Comparison of ENCODE assay signal across 19 cellular contexts in the genomic region with DNA sequence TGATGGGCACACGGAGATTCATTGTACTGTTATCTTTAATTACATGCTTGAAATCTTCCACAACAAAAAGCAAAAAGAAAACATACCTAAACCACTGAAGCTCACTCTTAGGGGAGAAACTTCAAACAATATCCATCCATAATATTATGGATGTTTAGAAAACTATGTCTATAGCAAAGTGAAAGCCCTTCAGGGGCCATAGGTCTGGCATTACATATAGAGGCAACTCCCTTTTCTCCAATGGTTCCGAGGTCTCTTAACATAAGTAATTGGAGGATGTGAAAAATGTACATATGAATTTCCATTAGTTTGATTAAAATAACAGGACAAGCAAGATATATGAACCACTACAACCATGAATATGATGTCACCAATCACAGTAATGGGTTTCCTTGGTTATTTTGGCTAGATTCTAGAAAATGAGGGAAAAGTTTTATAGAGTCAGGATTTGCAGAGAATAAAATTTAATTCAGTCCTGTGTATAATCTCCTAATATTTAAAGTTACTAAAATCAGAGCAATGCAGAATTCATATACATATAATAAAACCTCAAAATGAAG.
"Had no signal": no experiment of that assay in that cellular context is flagged by ENCODE, and none has a peak within 500 bp of the region (broad histone marks: within the 10 kb centered on the region; RNA-seq: fewer than 3 reads in every experiment).

No MANE protein-coding gene starts in this region.

- H3K9me3 ChIP-seq: body of pancreas, pancreas, tibial nerve, vagina had no signal

- H3K4me3 ChIP-seq: body of pancreas, neural progenitor cell, pancreas, smooth muscle cell, tibial nerve, vagina had no signal

- H3K27me3 ChIP-seq: body of pancreas, neural progenitor cell, pancreas, tibial nerve, vagina had no signal

- H3K27ac ChIP-seq: neural progenitor cell, vagina had no signal

- H2AFZ ChIP-seq: neural progenitor cell had no signal

- DNase-seq: activated CD4-positive, alpha-beta memory T cell treated with anti-CD3 and anti-CD28 coated beads, Interleukin-2, amount 10 ng/mL, durations not matched to agents 7 days and 5 days; activated CD4-positive, alpha-beta T cell treated with anti-CD3 and anti-CD28 coated beads for 48 hours; activated CD4-positive, CD25-positive, alpha-beta regulatory T cell; activated CD8-positive, alpha-beta memory T cell treated with anti-CD3 and anti-CD28 coated beads, Interleukin-2, amount 10 ng/mL, durations not matched to agents 7 days and 5 days; activated naive CD4-positive, alpha-beta T cell; activated naive CD8-positive, alpha-beta T cell treated with anti-CD3 and anti-CD28 coated beads for 36 hours; amygdala; body of pancreas; effector memory CD8-positive, alpha-beta T cell; naive thymus-derived CD4-positive, alpha-beta T cell; pancreas; stimulated activated naive CD4-positive, alpha-beta T cell treated with Interleukin-2 at 50 U/mL for 16 hours; T-helper 9 cell had no signal

- H3K4me2 ChIP-seq: neural progenitor cell, smooth muscle cell had no signal

- H3K4me1 ChIP-seq: neural progenitor cell had no signal

- H3K9ac ChIP-seq: neural progenitor cell had no signal

- ATAC-seq: activated CD8-positive, alpha-beta memory T cell treated with anti-CD3 and anti-CD28 coated beads, Interleukin-2, amount 10 ng/mL, durations not matched to agents 7 days and 5 days; activated T-helper 17 cell treated with anti-CD3 and anti-CD28 coated beads, Interleukin-2, amount 50 U/mL, for 72 hours; body of pancreas; effector memory CD8-positive, alpha-beta T cell; naive thymus-derived CD4-positive, alpha-beta T cell; pancreas; sciatic nerve had no signal
